16 cellular contexts compared by ENCODE assay signal in genomic region chr12:76156314-76156713, GRCh38.
"Had no signal": no experiment of that assay in that cellular context is flagged by ENCODE, and none has a peak within 500 bp of the region (broad histone marks: within the 10 kb centered on the region; RNA-seq: fewer than 3 reads in every experiment).

No MANE protein-coding gene starts in this region.

- ATAC-seq: natural killer cell treated with Interleukin-12 subunit alpha and Interleukin-12 subunit beta and Interleukin-15 and Interleukin-18, amount 100 ng/mL, for 72 hours; sciatic nerve had no signal

- H3K36me3 ChIP-seq: colonic mucosa, stomach, thoracic aorta, transverse colon had no signal

- H3K36me3 Mint-ChIP-seq: natural killer cell treated with Interleukin-12 subunit alpha and Interleukin-12 subunit beta and Interleukin-15 and Interleukin-18, amount 100 ng/mL, for 72 hours had no signal

- H3K9me3 Mint-ChIP-seq: natural killer cell treated with Interleukin-12 subunit alpha and Interleukin-12 subunit beta and Interleukin-15 and Interleukin-18, amount 100 ng/mL, for 72 hours had no signal

- H3K27me3 ChIP-seq: colonic mucosa, hepatocyte, stomach, transverse colon had no signal

- H3K4me3 Mint-ChIP-seq: natural killer cell treated with Interleukin-12 subunit alpha and Interleukin-12 subunit beta and Interleukin-15 and Interleukin-18, amount 100 ng/mL, for 72 hours had no signal

- H3K9me3 ChIP-seq: colonic mucosa, stomach, thoracic aorta, transverse colon had no signal

- H3K4me1 ChIP-seq: colonic mucosa, transverse colon had no signal

- H3K27ac ChIP-seq: colonic mucosa, hepatocyte, stomach, thoracic aorta, transverse colon had no signal

- DNase-seq: colonic mucosa; effector CD4-positive, alpha-beta T cell; foreskin melanocyte; kidney glomerular epithelial cell; midbrain; posterior cingulate gyrus; stimulated activated CD4-positive, alpha-beta T cell treated with anti-CD3 and anti-CD28 coated beads, Interleukin-2, amount 100 ng/mL, for 24 hours; stimulated activated CD4-positive, alpha-beta T cell treated with anti-CD3 and anti-CD28 coated beads, Interleukin-4, amount 100 ng/mL, for 4 hours; stimulated activated naive CD4-positive, alpha-beta T cell; stomach; substantia nigra; transverse colon had no signal

- H3K4me3 ChIP-seq: colonic mucosa, hepatocyte, stomach, thoracic aorta, transverse colon had no signal
